ENCODE assay signal across 14 cellular contexts in genomic region chr19:13053238-13053637, GRCh38. TPM values are rescaled to one million over a fixed set of nuclear protein-coding genes. Genes with fewer than 3 reads are reported as not detected.
A peak's percentile ranks its signal among the peaks of the same experiment; 100 is the strongest.
DNase-seq lines count a peak whose midpoint lies in the region; ATAC-seq and TF ChIP-seq lines count a peak whose summit lies in the region.
"Had no signal": no experiment of that assay in that cellular context is flagged by ENCODE, and none has a peak within 500 bp of the region (broad histone marks: within the 10 kb centered on the region; RNA-seq: fewer than 3 reads in every experiment).

No MANE protein-coding gene starts in this region.

- no peaks in the 10 kb centered on the region for H3K36me3 ChIP-seq in smooth muscle cell (ENCODE audit: low read depth)

- peak overlapping the region; percentile 69 for H3K4me2 ChIP-seq in smooth muscle cell

- no peaks in the 10 kb centered on the region for H4K20me1 ChIP-seq in smooth muscle cell (ENCODE audit: low read depth)

- TF ChIP-seq CTCF in brain (conservative IDR thresholded peaks at IDR 0.05), result no peak
- TF ChIP-seq CTCF in smooth muscle cell (IDR thresholded peaks at IDR 0.05; ENCODE audit: borderline replicate concordance, insufficient read depth, poor library complexity, severe bottlenecking), result no peak

- peaks cover 41% of the 10 kb centered on the region for H3K27me3 Mint-ChIP-seq in brain

- no peaks in the 10 kb centered on the region for H3K9me3 ChIP-seq in smooth muscle cell (replicated peaks; ENCODE audit: low read depth)

- peaks cover 0 to 10% (median 0%) of the 10 kb centered on the region in 5 experiments for H3K9me3 Mint-ChIP-seq in brain
- H3K9me3 Mint-ChIP-seq: activated CD4-positive, alpha-beta memory T cell treated with anti-CD3 and anti-CD28 coated beads for 36 hours; IgD-negative memory B cell; memory B cell; stimulated activated naive B cell treated with anti-CD40 and anti-IgM and Interleukin-4, amounts not matched to agents 10 μg/mL and 1 μg/mL and 100 μg/mL, for 72 hours had no signal

- WGBS in smooth muscle cell (ENCODE audit: low lambda C conversion rate), result 85% methylated on average over 3 of the region's 3 CpGs

- peak overlapping the region; percentile 18 to 84 (median 58) for H3K4me3 Mint-ChIP-seq in brain
- H3K4me3 Mint-ChIP-seq: activated CD4-positive, alpha-beta memory T cell treated with anti-CD3 and anti-CD28 coated beads for 36 hours; IgD-negative memory B cell; memory B cell; stimulated activated naive B cell treated with anti-CD40 and anti-IgM and Interleukin-4, amounts not matched to agents 10 μg/mL and 1 μg/mL and 100 μg/mL, for 72 hours had no signal

- H3K36me3 Mint-ChIP-seq in brain, result no peaks in the 10 kb centered on the region
- H3K36me3 Mint-ChIP-seq: activated CD4-positive, alpha-beta memory T cell treated with anti-CD3 and anti-CD28 coated beads for 36 hours; IgD-negative memory B cell; memory B cell; stimulated activated naive B cell treated with anti-CD40 and anti-IgM and Interleukin-4, amounts not matched to agents 10 μg/mL and 1 μg/mL and 100 μg/mL, for 72 hours had no signal

- peaks cover 61% of the 10 kb centered on the region for H3K4me1 ChIP-seq in smooth muscle cell (ENCODE audit: low read depth)

- ATAC-seq in HG02763 (IDR thresholded peaks at IDR 0.05; ENCODE audit: unreplicated experiment) (no peak), HG03457 (IDR thresholded peaks at IDR 0.05; ENCODE audit: unreplicated experiment) (no peak)
- ATAC-seq: foreskin keratinocyte had no signal

- peaks cover 9% of the 10 kb centered on the region for H3F3A ChIP-seq in smooth muscle cell (ENCODE audit: low read depth)

- no peak overlapping the region for H2AFZ ChIP-seq in smooth muscle cell (ENCODE audit: low read depth)

- no peaks in the 10 kb centered on the region for H3K27me3 ChIP-seq in layer of hippocampus (ENCODE audit: control insufficient read depth, insufficient read depth, low read length)
- no peaks in the 10 kb centered on the region for H3K27me3 ChIP-seq in smooth muscle cell (ENCODE audit: low read depth)
- H3K27me3 ChIP-seq: foreskin keratinocyte had no signal

- H3K79me2 ChIP-seq in smooth muscle cell (ENCODE audit: low read depth), result no peaks in the 10 kb centered on the region

- H3K27ac Mint-ChIP-seq in brain, result peak overlapping the region; percentile 92 to 97 (median 94)
- H3K27ac Mint-ChIP-seq: activated CD4-positive, alpha-beta memory T cell treated with anti-CD3 and anti-CD28 coated beads for 36 hours; IgD-negative memory B cell; memory B cell; stimulated activated naive B cell treated with anti-CD40 and anti-IgM and Interleukin-4, amounts not matched to agents 10 μg/mL and 1 μg/mL and 100 μg/mL, for 72 hours had no signal

- H3K27ac ChIP-seq in layer of hippocampus (ENCODE audit: low read depth, low read length) (peak overlapping the region; percentile 97), smooth muscle cell (ENCODE audit: low read depth) (peak overlapping the region; percentile 94)
- H3K27ac ChIP-seq: foreskin keratinocyte had no signal

- no peak overlapping the region for H3K9ac ChIP-seq in smooth muscle cell (ENCODE audit: low read depth)

- H3K4me3 ChIP-seq in smooth muscle cell, result no peak overlapping the region

- DNase-seq in GM03348 (ENCODE audit: low spot score) (peak; percentile 53), smooth muscle cell (lab: John Stamatoyannopoulos, UW; ENCODE audit: unreplicated experiment) (no peak), DMS114 treated with DMSO at 0.1 percent for 48 hours (lab: John Stamatoyannopoulos, UW; ENCODE audit: unreplicated experiment) (no peak), EL (no peak)
- DNase-seq: activated CD4-positive, alpha-beta memory T cell treated with anti-CD3 and anti-CD28 coated beads for 36 hours; NCI-H2171 treated with DMSO at 0.1 percent for 48 hours; stimulated activated naive B cell treated with anti-CD40 and anti-IgM and Interleukin-4, amounts not matched to agents 10 μg/mL and 1 μg/mL and 100 μg/mL, for 72 hours had no signal

- H3K4me1 Mint-ChIP-seq in brain, result peaks cover 81% of the 10 kb centered on the region

RNA-seq across cellular contexts. Expression of gene LYL1, which starts 49.4 kb away (rescaled TPM):
- 2.3 TPM for polyA plus RNA-seq in brain (ENCODE audit: insufficient read depth, low read depth, low replicate concordance)
- total RNA-seq in smooth muscle cell, result 2.2 and 2.8 TPM in 2 replicates
- 2.1 and 3.2 TPM in 2 replicates for polyA plus RNA-seq in smooth muscle cell

RNA-seq across cellular contexts. Expression of gene NFIX, which starts 58.0 kb away (rescaled TPM):
- polyA plus RNA-seq in brain (ENCODE audit: insufficient read depth, low read depth, low replicate concordance) (239 TPM), smooth muscle cell (1.8 and 1.9 TPM in 2 replicates)
- total RNA-seq in smooth muscle cell, result 2.3 TPM in 2 replicates

Comparison
In these comparisons a context has a peak if more than half of its experiments do, and no peak if none do; other contexts are left out.
1. RNA of gene NFIX, which starts 58.0 kb away (polyA plus RNA-seq): 239 TPM in brain (single experiment); 1.8 to 1.9 TPM in smooth muscle cell; every median in the first group is over 10 times any median in the second.